ENCODE assay signal across 1 cellular context in genomic region chr2:60391250-60392013, GRCh38.
TF ChIP-seq lines count a peak whose summit lies in the region.

No MANE protein-coding gene starts in this region.

TF ChIP-seq in GM12878, 131 proteins besides CTCF, POLR2A, EP300 and RAD21 (continued from another document):
- TF ChIP-seq BCL3 (IDR thresholded peaks at IDR 0.05; ENCODE audit: borderline replicate concordance, insufficient read depth, low read depth, low read length, poor library complexity, severe bottlenecking) (no peak), PBX3 (IDR thresholded peaks at IDR 0.05; ENCODE audit: insufficient replicate concordance, low read depth, low read length) (no peak), BRCA1 (IDR thresholded peaks at IDR 0.05; ENCODE audit: low read depth, low read length) (no peak)
TF ChIP-seq in GM12878: peak in this region for 0.
